ENCODE assay signal across 22 cellular contexts in the genomic region with DNA sequence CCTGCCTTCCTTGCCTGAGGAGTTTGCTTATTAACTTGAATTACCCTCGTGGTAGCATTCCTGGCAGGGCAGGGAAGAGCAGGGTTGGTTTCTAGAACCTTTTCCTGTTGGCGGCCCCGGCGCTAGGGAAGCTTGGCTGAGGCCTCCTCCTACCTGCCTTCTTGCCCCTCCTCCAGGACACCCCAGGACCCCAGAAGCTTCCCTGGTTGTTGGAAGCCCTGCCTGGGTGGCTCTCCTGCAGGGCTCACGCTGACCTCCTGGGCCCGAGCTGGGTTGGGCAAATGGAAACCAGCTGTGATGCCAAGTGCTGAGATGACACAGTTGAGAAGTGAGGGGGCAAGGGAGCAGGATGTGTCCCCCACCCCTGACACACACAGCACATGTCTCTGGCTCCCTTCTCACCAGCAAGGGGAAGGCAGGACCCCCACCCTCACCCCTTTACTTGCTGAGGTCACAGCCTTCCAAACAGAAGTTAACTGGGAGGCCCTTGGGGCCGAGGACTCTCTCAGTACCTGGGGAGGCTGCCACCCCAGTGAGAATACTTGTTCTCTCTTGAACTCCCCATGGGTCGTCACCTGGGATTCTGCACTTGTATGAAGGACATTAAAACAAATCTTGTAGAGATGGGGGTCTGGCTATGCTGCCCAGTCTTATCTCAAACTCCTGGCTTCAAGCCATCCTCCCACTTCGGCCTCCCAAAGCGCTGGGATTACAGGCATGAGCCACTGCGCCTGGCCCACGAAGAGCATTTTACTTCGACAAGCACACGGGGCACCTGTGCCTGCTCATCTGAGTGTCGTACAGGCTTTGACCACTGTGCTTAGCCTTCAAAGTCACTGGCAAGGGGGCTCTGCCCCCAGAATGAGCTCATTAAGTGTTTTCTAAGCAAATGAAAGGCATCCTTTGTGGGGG. TPM values are rescaled to one million over a fixed set of nuclear protein-coding genes. Genes with fewer than 3 reads are reported as not detected.
DNase-seq lines count a peak whose midpoint lies in the region; ATAC-seq and TF ChIP-seq lines count a peak whose summit lies in the region.
"Had no signal": no experiment of that assay in that cellular context is flagged by ENCODE, and none has a peak within 500 bp of the region (broad histone marks: within the 10 kb centered on the region; RNA-seq: fewer than 3 reads in every experiment).

No MANE protein-coding gene starts in this region.

- CTCF ChIA-PET in PC-3 (lab: Charles Lee), result interaction anchor here (0.6 kb wide), 1 partner anchor 1049 kb away, joined by 3 read pairs; no protein-coding TSS in a partner anchor

- no peak overlapping the region for H2AFZ ChIP-seq in PC-3 (ENCODE audit: low read length)

- H3K9me3 ChIP-seq in PC-3 (ENCODE audit: low read length), result no peaks in the 10 kb centered on the region
- no peaks in the 10 kb centered on the region for H3K9me3 ChIP-seq in upper lobe of right lung
- no peaks in the 10 kb centered on the region for H3K9me3 ChIP-seq in adrenal gland (replicated peaks in 1 of 3)
- H3K9me3 ChIP-seq: body of pancreas, testis had no signal

- H3K79me2 ChIP-seq in PC-3 (ENCODE audit: low read length), result no peaks in the 10 kb centered on the region

- POLR2A ChIA-PET in PC-3 (lab: Charles Lee; ENCODE audit: unreplicated experiment), result no interaction called here

- H3K27me3 ChIP-seq in PC-3 (ENCODE audit: low read length) (no peaks in the 10 kb centered on the region), upper lobe of right lung (no peaks in the 10 kb centered on the region), adrenal gland (no peaks in the 10 kb centered on the region)
- H3K27me3 ChIP-seq: body of pancreas, right atrium auricular region, testis had no signal

- no peaks in the 10 kb centered on the region for H4K20me1 ChIP-seq in PC-3 (ENCODE audit: low read length)

- H3K36me3 ChIP-seq in PC-3 (ENCODE audit: low read depth, low read length) (no peaks in the 10 kb centered on the region), upper lobe of right lung (no peaks in the 10 kb centered on the region), adrenal gland (replicated peaks in 1 of 2) (no peaks in the 10 kb centered on the region)
- H3K36me3 ChIP-seq: right atrium auricular region had no signal

- no TSS peak for BruUV-seq in PC-3 (replicated peaks; lab: Mats Ljungman, UMichigan)

- peaks cover 43% of the 10 kb centered on the region for H3K4me1 ChIP-seq in PC-3 (ENCODE audit: insufficient read depth, low read length)
- H3K4me1 ChIP-seq in upper lobe of right lung, result peaks cover 39% of the 10 kb centered on the region
- H3K4me1 ChIP-seq in adrenal gland (replicated peaks in 1 of 2), result peaks cover 0 to 4% of the 10 kb centered on the region in 2 donors
- H3K4me1 ChIP-seq: right atrium auricular region, testis had no signal

- DNase-seq in PC-3 (no peak), glomerular visceral epithelial cell (ENCODE audit: extremely low spot score) (peak; percentile 36), upper lobe of right lung (peak; percentile 81), glutamatergic neuron (no peak), coronary artery (ENCODE audit: low spot score) (no peak), adrenal gland (no peak)
- DNase-seq: activated CD4-positive, alpha-beta T cell treated with anti-CD3 and anti-CD28 coated beads, Interleukin-2, amount 50 U/mL, for 1 hour; activated naive CD4-positive, alpha-beta T cell treated with anti-CD3 and anti-CD28 coated beads, Interleukin-2, amount 50 U/mL, for 16 hours; CD4-positive, CD25-positive, alpha-beta regulatory T cell; DND-41; hippocampal formation; left ventricle myocardium superior; natural killer cell; NCI-H2029 treated with DMSO at 0.1 percent for 48 hours; OCI-M1; SK-N-SH; stimulated activated CD4-positive, alpha-beta T cell treated with anti-CD3 and anti-CD28 coated beads, Interleukin-2, amount 100 ng/mL, for 48 hours; testis had no signal

- H3K36me3 Mint-ChIP-seq in nephron (ENCODE audit: low read depth) (peaks cover 3% of the 10 kb centered on the region), glutamatergic neuron (ENCODE audit: unreplicated experiment) (peaks cover 5% of the 10 kb centered on the region)
- H3K36me3 Mint-ChIP-seq: CD4-positive, CD25-positive, alpha-beta regulatory T cell had no signal

- peak overlapping the region; percentile 79 for H3K4me2 ChIP-seq in PC-3 (ENCODE audit: low read length)
- H3K4me2 ChIP-seq: SK-N-SH had no signal

- peaks cover 13% of the 10 kb centered on the region for H3K4me1 Mint-ChIP-seq in nephron
- no peaks in the 10 kb centered on the region for H3K4me1 Mint-ChIP-seq in glutamatergic neuron (ENCODE audit: low read depth, unreplicated experiment)

- TF ChIP-seq CTCF in PC-3 (conservative IDR thresholded peaks at IDR 0.05; ENCODE audit: low read depth, low read length), result no peak
- TF ChIP-seq CTCF in nephron (IDR thresholded peaks at IDR 0.05; ENCODE audit: unreplicated experiment in 3 of 3), result no peak
- TF ChIP-seq CTCF in upper lobe of right lung (IDR thresholded peaks at IDR 0.05), result no peak
- TF ChIP-seq CTCF in glutamatergic neuron (IDR thresholded peaks at IDR 0.05; ENCODE audit: partially characterized antibody, unreplicated experiment), result no peak
- no peak for TF ChIP-seq CTCF in coronary artery (IDR thresholded peaks at IDR 0.05)
- no peak for TF ChIP-seq CTCF in adrenal gland (IDR thresholded peaks at IDR 0.05)

- ATAC-seq in PC-3 (no peak), upper lobe of right lung (peak; percentile 55), HG03196 (IDR thresholded peaks at IDR 0.05; ENCODE audit: unreplicated experiment) (no peak)
- ATAC-seq: natural killer cell had no signal

- H3K4me3 Mint-ChIP-seq in nephron, result no peak overlapping the region
- H3K4me3 Mint-ChIP-seq in glutamatergic neuron (ENCODE audit: unreplicated experiment), result no peak overlapping the region
- H3K4me3 Mint-ChIP-seq: CD4-positive, CD25-positive, alpha-beta regulatory T cell; natural killer cell had no signal

- TF ChIP-seq POLR2A in adrenal gland (IDR thresholded peaks at IDR 0.05), result no peak

- H3K9me2 ChIP-seq in PC-3 (replicated peaks; ENCODE audit: low read length), result no peaks in the 10 kb centered on the region
- H3K9me2 ChIP-seq: SK-N-SH had no signal

- H3K9me3 Mint-ChIP-seq in nephron (peaks cover 14% of the 10 kb centered on the region), glutamatergic neuron (ENCODE audit: unreplicated experiment) (peaks cover 6% of the 10 kb centered on the region)

- H3K27me3 Mint-ChIP-seq in nephron (ENCODE audit: low read depth), result peaks cover 66% of the 10 kb centered on the region
- H3K27me3 Mint-ChIP-seq in glutamatergic neuron (ENCODE audit: unreplicated experiment), result peaks cover 2% of the 10 kb centered on the region

- H3K27ac Mint-ChIP-seq in nephron (peak overlapping the region; percentile 96 to 99 (median 97)), glutamatergic neuron (ENCODE audit: unreplicated experiment) (no peak overlapping the region)
- H3K27ac Mint-ChIP-seq: natural killer cell had no signal

- H3K9ac ChIP-seq in PC-3 (ENCODE audit: low read length), result no peak overlapping the region; the same call in 1 of the 2 replicates
- H3K9ac ChIP-seq: SK-N-SH had no signal

- H3K4me3 ChIP-seq in PC-3 (ENCODE audit: low read length) (no peak overlapping the region), upper lobe of right lung (no peak overlapping the region), coronary artery (no peak overlapping the region), adrenal gland (no peak overlapping the region)
- H3K4me3 ChIP-seq: body of pancreas, right atrium auricular region, testis had no signal

- intact Hi-C loops in PC-3 (cut with micrococcal nuclease) (loop anchor here (10.0 kb wide), 1 partner anchor 47 kb away; no protein-coding TSS in a partner anchor), upper lobe of right lung (cut with DNase I) (no loop called here), adrenal gland (cut with DNase I) (no loop called here)

- H3K27ac ChIP-seq in PC-3 (ENCODE audit: low read length) (peak overlapping the region; percentile 86), upper lobe of right lung (peak overlapping the region; percentile 88), coronary artery (no peak overlapping the region), adrenal gland (no peak overlapping the region)
- H3K27ac ChIP-seq: right atrium auricular region, testis had no signal

- WGBS in adrenal gland, 4 donors, result 74 to 91% (median 86%) methylated on average over 9 to 15 of the region's 15 CpGs

- H3F3A ChIP-seq in PC-3 (ENCODE audit: low read length, unreplicated experiment), result peaks cover 3% of the 10 kb centered on the region

RNA-seq across cellular contexts. Expression of gene CEBPA, which starts 10.5 kb away (rescaled TPM):
- total RNA-seq in PC-3 (2014; rRNA removed), result 2.9 and 6.3 TPM in 2 replicates
- 59.1 TPM for total RNA-seq in upper lobe of right lung
- 0.66 TPM for total RNA-seq in glutamatergic neuron (ENCODE audit: unreplicated experiment)
- total RNA-seq in adrenal gland, result 10 to 100 TPM in 1 of 8 donors, 1 to 10 TPM in 7; 1.6 to 12.5 (median 7.1) TPM
- polyA plus RNA-seq in adrenal gland, result 10 to 100 TPM in 2 of 3 donors, under 1 TPM in 1; 0.60 to 29.9 (median 10.1) TPM

Comparison
In these comparisons a context has a peak if more than half of its experiments do, and no peak if none do; other contexts are left out.
1. DNase-seq: peak in glomerular visceral epithelial cell (single experiment) and upper lobe of right lung (single experiment); none in PC-3 (single experiment), glutamatergic neuron (single experiment), coronary artery (single experiment) and adrenal gland (0 of 7).
2. H3K27ac ChIP-seq: peak in PC-3 (single experiment) and upper lobe of right lung (single experiment); none in coronary artery (0 of 2) and adrenal gland (0 of 5).